ENCODE assay signal across 8 cellular contexts in genomic region chr1:89762801-89763648, GRCh38. TPM values are rescaled to one million over a fixed set of nuclear protein-coding genes. Genes with fewer than 3 reads are reported as not detected.
DNase-seq lines count a peak whose midpoint lies in the region; ATAC-seq and TF ChIP-seq lines count a peak whose summit lies in the region.

No MANE protein-coding gene starts in this region.

- H3K4me3 Mint-ChIP-seq in IgD-negative memory B cell = peak overlapping the region; percentile 80 to 96 (median 88)

- no peaks in the 10 kb centered on the region for H3K27me3 Mint-ChIP-seq in IgD-negative memory B cell

- ATAC-seq in GM21576 (IDR thresholded peaks at IDR 0.05; ENCODE audit: unreplicated experiment) = peak; percentile 98

- H3K9ac ChIP-seq in stomach smooth muscle (ENCODE audit: low read length in 2 of 2) = peak overlapping the region; percentile 47 to 71

- H3K27me3 ChIP-seq in neuron (ENCODE audit: insufficient read depth, low read length) (peaks cover 15% of the 10 kb centered on the region), stomach smooth muscle (ENCODE audit: control insufficient read depth in 1 of 2, insufficient read depth in 2 of 2, low read length in 2 of 2) (no peaks in the 10 kb centered on the region)

- peaks cover 11% of the 10 kb centered on the region for H3K4me1 ChIP-seq in neuron (ENCODE audit: insufficient read depth, low read length)
- peaks cover 13% of the 10 kb centered on the region for H3K4me1 ChIP-seq in stomach smooth muscle (ENCODE audit: control insufficient read depth, insufficient read depth, low read length)

- peak; percentile 95 for TF ChIP-seq CTCF in RWPE1 (conservative IDR thresholded peaks at IDR 0.05; ENCODE audit: low read depth)

- POLR2A ChIA-PET in RWPE1 (lab: Yijun Ruan, JAX; ENCODE audit: low non-redundant PET) = no interaction called here

- H3K9me3 ChIP-seq in neuron (ENCODE audit: low read length) = no peaks in the 10 kb centered on the region
- no peaks in the 10 kb centered on the region for H3K9me3 ChIP-seq in stomach smooth muscle (ENCODE audit: control insufficient read depth in 2 of 2, low read length in 2 of 2)

- CTCF ChIA-PET in RWPE1 (lab: Yijun Ruan, JAX) = interaction anchor here (0.5 to 1.6 kb wide), 27 partner anchors 10 to 952 kb away, joined by 3 to 10 read pairs (median 4); partner anchors contain the start of gene LRRC8C

- H3K4me3 ChIP-seq in neuron (ENCODE audit: low read length) (peak overlapping the region; percentile 46), stomach smooth muscle (ENCODE audit: low read length in 2 of 2) (peak overlapping the region; percentile 82 to 93)

- peak overlapping the region; percentile 33 for H2AFZ ChIP-seq in neuron (ENCODE audit: low read depth, low read length)

- H3K9me3 Mint-ChIP-seq in IgD-negative memory B cell = no peaks in the 10 kb centered on the region

- H3K27ac ChIP-seq in RWPE1 = no peak overlapping the region
- H3K27ac ChIP-seq in stomach smooth muscle (ENCODE audit: low read length) = no peak overlapping the region

- DNase-seq in DMS79 (lab: John Stamatoyannopoulos, UW) (peak; percentile 75), RWPE1 (ENCODE audit: low spot score) (peak; percentile 79), activated gamma-delta T cell treated with Interleukin-2 at 50 U/mL for 16 hours (peak; percentile 85), foreskin melanocyte (peak; percentile 71)

- peak overlapping the region; percentile 2 to 89 (median 72) for H3K27ac Mint-ChIP-seq in IgD-negative memory B cell

- H3K36me3 Mint-ChIP-seq in IgD-negative memory B cell = no peaks in the 10 kb centered on the region

- H3K4me1 Mint-ChIP-seq in IgD-negative memory B cell = peaks cover 15 to 21% (median 18%) of the 10 kb centered on the region in 3 donors

- H3K36me3 ChIP-seq in neuron (ENCODE audit: insufficient read depth, low read length) = no peaks in the 10 kb centered on the region
- H3K36me3 ChIP-seq in stomach smooth muscle (ENCODE audit: control insufficient read depth in 2 of 2, insufficient read depth in 2 of 2, low read length in 2 of 2) = no peaks in the 10 kb centered on the region

RNA-seq across cellular contexts. Expression of gene LRRC8D, which starts 57.8 kb away (rescaled TPM):
- 31.7 TPM for polyA plus RNA-seq in IgD-negative memory B cell
